16 cellular contexts compared by ENCODE assay signal in genomic region chr2:98469862-98470544, GRCh38. TPM values are rescaled to one million over a fixed set of nuclear protein-coding genes. Genes with fewer than 3 reads are reported as not detected.
A peak's percentile ranks its signal among the peaks of the same experiment; 100 is the strongest.
DNase-seq lines count a peak whose midpoint lies in the region; ATAC-seq and FAIRE-seq lines count a peak whose summit lies in the region.
"Had no signal": no experiment of that assay in that cellular context is flagged by ENCODE, and none has a peak within 500 bp of the region (broad histone marks: within the 10 kb centered on the region; RNA-seq: fewer than 3 reads in every experiment).

No MANE protein-coding gene starts in this region.

- H3K4me3 Mint-ChIP-seq in activated CD4-positive, alpha-beta T cell treated with anti-CD3 and anti-CD28 coated beads for 36 hours, result no peak overlapping the region
- peak overlapping the region; percentile 53 for H3K4me3 Mint-ChIP-seq in activated T-helper 17 cell treated with anti-CD3 and anti-CD28 coated beads, Interleukin-2, amount 50 U/mL, for 72 hours

- peaks cover 95% of the 10 kb centered on the region for H3K4me1 Mint-ChIP-seq in activated CD4-positive, alpha-beta T cell treated with anti-CD3 and anti-CD28 coated beads for 36 hours
- H3K4me1 Mint-ChIP-seq in activated T-helper 17 cell treated with anti-CD3 and anti-CD28 coated beads, Interleukin-2, amount 50 U/mL, for 72 hours, result peaks cover 61% of the 10 kb centered on the region

- no peak for ATAC-seq in activated CD4-positive, alpha-beta T cell treated with anti-CD3 and anti-CD28 coated beads for 36 hours
- no peak for ATAC-seq in activated T-helper 17 cell treated with anti-CD3 and anti-CD28 coated beads, Interleukin-2, amount 50 U/mL, for 72 hours (replicated peaks)
- no peak for ATAC-seq in GM21381 (IDR thresholded peaks at IDR 0.05; ENCODE audit: unreplicated experiment)
- ATAC-seq: A549, body of pancreas, left colon, Panc1 had no signal

- CTCF ChIA-PET in activated CD4-positive, alpha-beta T cell treated with anti-CD3 and anti-CD28 coated beads for 36 hours (lab: Charles Lee), result interaction anchor here (1.0 to 1.4 kb wide), 3 partner anchors 9 to 23 kb away, joined by 3 read pairs; no protein-coding TSS in a partner anchor

- H3K27ac Mint-ChIP-seq in activated CD4-positive, alpha-beta T cell treated with anti-CD3 and anti-CD28 coated beads for 36 hours, result peak overlapping the region; percentile 70
- H3K27ac Mint-ChIP-seq in activated T-helper 17 cell treated with anti-CD3 and anti-CD28 coated beads, Interleukin-2, amount 50 U/mL, for 72 hours, result peak overlapping the region; percentile 90

- FAIRE-seq in GM18507 (lab: Jason Lieb, UNC), result peak; percentile 56
- FAIRE-seq: A549 had no signal

- no peak for DNase-seq in activated CD4-positive, alpha-beta T cell treated with anti-CD3 and anti-CD28 coated beads for 36 hours
- no peak for DNase-seq in activated CD4-positive, alpha-beta T cell treated with anti-CD3 and anti-CD28 coated beads, Interleukin-2, amount 50 U/mL, for 48 hours
- DNase-seq in GM18507 (ENCODE audit: extremely low spot score, insufficient read length, low read depth) (no peak), myocyte (ENCODE audit: low read depth) (peak; percentile 88), NCI-H748 (lab: John Stamatoyannopoulos, UW; ENCODE audit: unreplicated experiment) (no peak), NCI-H1105 (lab: John Stamatoyannopoulos, UW) (no peak)
- DNase-seq: body of pancreas, COR-L47, dorsolateral prefrontal cortex, NCI-H526 treated with DMSO at 0.1 percent for 48 hours, WERI-Rb-1 had no signal

- H3K27me3 Mint-ChIP-seq in activated CD4-positive, alpha-beta T cell treated with anti-CD3 and anti-CD28 coated beads for 36 hours, result no peaks in the 10 kb centered on the region
- no peaks in the 10 kb centered on the region for H3K27me3 Mint-ChIP-seq in activated T-helper 17 cell treated with anti-CD3 and anti-CD28 coated beads, Interleukin-2, amount 50 U/mL, for 72 hours

- H3K9me3 Mint-ChIP-seq in activated CD4-positive, alpha-beta T cell treated with anti-CD3 and anti-CD28 coated beads for 36 hours (ENCODE audit: low read depth), result no peaks in the 10 kb centered on the region
- H3K9me3 Mint-ChIP-seq in activated T-helper 17 cell treated with anti-CD3 and anti-CD28 coated beads, Interleukin-2, amount 50 U/mL, for 72 hours, result no peaks in the 10 kb centered on the region

- POLR2A ChIA-PET in activated CD4-positive, alpha-beta T cell treated with anti-CD3 and anti-CD28 coated beads for 36 hours (lab: Charles Lee), result interaction anchor here (1.0 kb wide), 1 partner anchor 13 kb away, joined by 4 read pairs; no protein-coding TSS in a partner anchor

- H3K36me3 Mint-ChIP-seq in activated CD4-positive, alpha-beta T cell treated with anti-CD3 and anti-CD28 coated beads for 36 hours (ENCODE audit: low read depth), result peaks cover 7% of the 10 kb centered on the region
- H3K36me3 Mint-ChIP-seq in activated T-helper 17 cell treated with anti-CD3 and anti-CD28 coated beads, Interleukin-2, amount 50 U/mL, for 72 hours (ENCODE audit: low read depth), result peaks cover 20% of the 10 kb centered on the region

- intact Hi-C loops in activated CD4-positive, alpha-beta T cell treated with anti-CD3 and anti-CD28 coated beads for 36 hours (cut with DNase I, micrococcal nuclease), result loop anchor here (2.0 to 10.0 kb wide), 8 partner anchors 15 to 1935 kb away; partner anchors contain the start of genes ACTR1B (in 1 of the 2), ARID5A (in 1 of the 2), EIF5B (in 1 of the 2) and MGAT4A (in 1 of the 2)

RNA-seq across cellular contexts. Expression of gene INPP4A, which starts 25.3 kb away (rescaled TPM):
- total RNA-seq in activated CD4-positive, alpha-beta T cell treated with anti-CD3 and anti-CD28 coated beads for 36 hours, result 10 to 100 TPM; 29.1 to 33.0 TPM
- 10 to 100 TPM; 66.4 to 74.8 TPM for total RNA-seq in activated T-helper 17 cell treated with anti-CD3 and anti-CD28 coated beads, Interleukin-2, amount 50 U/mL, for 72 hours
- 21.7 and 22.0 TPM in 2 replicates for total RNA-seq in myocyte
- 15.7 TPM for polyA plus RNA-seq in myocyte (2012)
